8 cellular contexts compared by ENCODE assay signal in the genomic region with DNA sequence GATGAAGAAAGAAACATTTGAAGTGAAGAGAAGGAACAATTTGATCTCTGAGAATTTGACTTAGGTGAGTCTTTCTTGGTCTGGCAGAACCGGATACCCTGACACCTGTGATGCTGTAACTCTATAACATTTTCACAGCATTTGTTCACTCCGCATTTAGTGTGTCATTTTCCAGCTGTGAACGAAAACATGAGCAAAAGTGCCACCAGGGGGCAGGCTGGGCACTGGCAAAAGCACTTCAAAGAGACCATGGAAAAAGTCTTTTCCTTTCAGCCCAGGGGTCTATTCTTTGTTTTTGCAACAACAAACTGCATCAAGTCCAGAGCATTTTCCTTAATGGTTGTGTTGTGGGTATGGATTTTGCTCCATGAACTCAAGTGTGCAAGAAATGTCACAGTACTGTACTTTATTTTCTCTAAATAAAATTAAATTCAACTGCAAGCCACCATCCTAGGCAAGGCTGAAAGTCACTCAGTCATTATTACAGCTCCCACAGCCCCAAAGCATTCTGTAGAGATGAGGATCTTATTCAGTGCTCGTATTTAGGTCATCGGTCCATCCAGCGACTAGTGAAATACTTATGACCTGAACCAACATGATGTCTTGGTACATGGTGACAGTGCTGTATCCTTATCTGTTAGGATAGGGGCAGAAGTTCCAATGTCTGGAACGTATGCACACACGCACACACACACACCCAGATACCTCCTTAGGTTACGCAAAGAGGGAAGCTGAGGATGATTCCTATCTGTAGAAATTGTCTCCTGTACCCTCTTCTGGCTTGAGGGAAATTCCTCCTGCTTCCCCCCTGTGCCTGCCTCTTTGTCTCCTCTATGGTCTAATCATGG.
DNase-seq lines count a peak whose midpoint lies in the region; ATAC-seq, FAIRE-seq and TF ChIP-seq lines count a peak whose summit lies in the region.

No MANE protein-coding gene starts in this region.

- intact Hi-C loops in HepG2 (cut with micrococcal nuclease; ENCODE audit: unreplicated experiment), result loop anchor here (1.0 kb wide), 1 partner anchor 363 kb away; no protein-coding TSS in a partner anchor

- no peaks in the 10 kb centered on the region for H3K79me2 ChIP-seq in HepG2 (ENCODE audit: insufficient read depth, low read length)

- no TSS peak for BruUV-seq in HepG2 (replicated peaks; lab: Mats Ljungman, UMichigan)

- TF ChIP-seq CTCF in HepG2 (CRISPR knock-in tag; IDR thresholded peaks at IDR 0.05), result peak; percentile 82

- peak; percentile 76 for FAIRE-seq in HepG2 (lab: Jason Lieb, UNC)

- no peak overlapping the region for H3K4me2 ChIP-seq in HepG2 (ENCODE audit: low read depth, low read length)

- TF ChIP-seq RAD21 in HepG2 (CRISPR knock-in tag; IDR thresholded peaks at IDR 0.05), result peak; percentile 44; the same call in 1 of the 2 replicates

- DNase-seq in C1 segment of cervical spinal cord (lab: John Stamatoyannopoulos, UW) (peak in 8 of 14 donors; percentile 0 to 53 (median 8)), NCI-H146 treated with DMSO at 0.1 percent for 48 hours (lab: John Stamatoyannopoulos, UW; ENCODE audit: unreplicated experiment) (peak; percentile 10), cerebellum (ENCODE audit: low spot score) (peak; percentile 15), HepG2 (ENCODE audit: low spot score) (peak; percentile 45), DMS153 treated with DMSO at 0.1 percent for 48 hours (lab: John Stamatoyannopoulos, UW; ENCODE audit: unreplicated experiment) (no peak)
- peak; percentile 52 for DNase-seq in activated CD4-positive, alpha-beta T cell treated with anti-CD3 and anti-CD28 coated beads for 1 hour
- peak; percentile 25 to 61 (median 29) for DNase-seq in stimulated activated CD4-positive, alpha-beta T cell treated with anti-CD3 and anti-CD28 coated beads, TNF-alpha, amount 100 ng/mL, for 1 hour (ENCODE audit: low read depth in 3 of 3, low spot score in 1 of 3)

- no peaks in the 10 kb centered on the region for H3K36me3 ChIP-seq in HepG2 (replicated peaks in 1 of 2; ENCODE audit: control insufficient read depth in 1 of 2, insufficient read depth in 2 of 2, low read length in 2 of 2)

- H3K27me3 ChIP-seq in HepG2 (ENCODE audit: control insufficient read depth in 1 of 2, insufficient read depth in 2 of 2, low read length in 2 of 2), result peaks cover 2 to 9% of the 10 kb centered on the region in 2 experiments; a peak in 1 of 5 replicates

- H3K27ac ChIP-seq in HepG2 (ENCODE audit: extremely low read length, insufficient read depth, low read length), result no peak overlapping the region

- peak; percentile 73 for ATAC-seq in GM21381 (IDR thresholded peaks at IDR 0.05; ENCODE audit: unreplicated experiment)
- ATAC-seq in HepG2, result peak; percentile 68

- 43% methylated on average over 9 of the region's 9 CpGs for WGBS in HepG2 (ENCODE audit: low lambda C conversion rate)

- TF ChIP-seq POLR2A in HepG2 (IDR thresholded peaks at IDR 0.05; ENCODE audit: insufficient read depth in 1 of 2, low read depth in 2 of 2, low read length in 2 of 2), result no peak

- TF ChIP-seq EP300 in HepG2 (IDR thresholded peaks at IDR 0.05; ENCODE audit: low read depth in 2 of 2, low read length in 2 of 2) (no peak), HepG2 (CRISPR knock-in tag; IDR thresholded peaks at IDR 0.05; ENCODE audit: borderline replicate concordance) (no peak)

- POLR2A ChIA-PET in HepG2 (lab: Yijun Ruan, JAX), result interaction anchor here (0.8 kb wide), 1 partner anchor 56 kb away, joined by 3 read pairs; no protein-coding TSS in a partner anchor

- peaks cover 11% of the 10 kb centered on the region for H3K4me1 ChIP-seq in HepG2 (ENCODE audit: insufficient read depth, low read length)

- H4K20me1 ChIP-seq in HepG2 (ENCODE audit: insufficient read depth, low read length), result no peaks in the 10 kb centered on the region

- no peak overlapping the region for H3K4me3 ChIP-seq in HepG2 (replicated peaks in 1 of 3; ENCODE audit: insufficient read depth in 1 of 3, low read depth in 2 of 3, low read length in 3 of 3)

- in situ Hi-C loops in HepG2 (cut with HindIII; ENCODE audit: extremely low pct_ligation_motif_present, low pct_unique_long_range_greater_than_20kb), result loop anchor here (5.0 kb wide), 1 partner anchor 363 kb away; no protein-coding TSS in a partner anchor

- no peak overlapping the region for H2AFZ ChIP-seq in HepG2 (ENCODE audit: low read length)

- no peak overlapping the region for H3K9ac ChIP-seq in HepG2 (ENCODE audit: insufficient read depth, low read depth, low read length)

- H3K9me3 ChIP-seq in HepG2 (ENCODE audit: low read length), result no peaks in the 10 kb centered on the region

- CTCF ChIA-PET in HepG2 (lab: Yijun Ruan, JAX; ENCODE audit: low intra/inter-chr PET ratio, low total read pairs), result interaction anchor here (0.8 to 4.1 kb wide), 3 partner anchors 363 to 756 kb away, joined by 3 to 17 read pairs (median 3); no protein-coding TSS in a partner anchor

TF ChIP-seq in HepG2, 621 proteins besides CTCF, POLR2A, EP300 and RAD21:
- TF ChIP-seq HDAC1 (CRISPR knock-in tag; IDR thresholded peaks at IDR 0.05) (no peak), XRCC5 (optimal IDR thresholded peaks at IDR 0.05; ENCODE audit: low read length) (peak; percentile 67), SMC3 (IDR thresholded peaks at IDR 0.05; ENCODE audit: low read length) (peak; percentile 76), STAG1 (CRISPR knock-in tag; IDR thresholded peaks at IDR 0.05) (peak; percentile 77)
TF ChIP-seq in HepG2: peak in this region for 3.
